24 cellular contexts compared by ENCODE assay signal in genomic region chr1:55957233-55957632, GRCh38.
"Had no signal": no experiment of that assay in that cellular context is flagged by ENCODE, and none has a peak within 500 bp of the region (broad histone marks: within the 10 kb centered on the region; RNA-seq: fewer than 3 reads in every experiment).

No MANE protein-coding gene starts in this region.

- H3K36me3 ChIP-seq: ascending aorta, Peyer's patch had no signal

- H3K9me3 ChIP-seq: ascending aorta, Peyer's patch had no signal

- H3K4me1 ChIP-seq: ascending aorta, body of pancreas, Peyer's patch had no signal

- H3K27me3 ChIP-seq: ascending aorta, body of pancreas, Peyer's patch had no signal

- H3K4me3 ChIP-seq: ascending aorta, body of pancreas, Peyer's patch had no signal

- H3K27ac ChIP-seq: ascending aorta, body of pancreas, Peyer's patch, RWPE1 had no signal

- DNase-seq: activated CD4-positive, alpha-beta T cell treated with anti-CD3 and anti-CD28 coated beads for 48 hours; activated CD4-positive, alpha-beta T cell treated with anti-CD3 and anti-CD28 coated beads, Interleukin-2, amount 50 U/mL, for 4 hours; activated CD8-positive, alpha-beta memory T cell treated with anti-CD3 and anti-CD28 coated beads, Interleukin-2, amount 10 ng/mL, durations not matched to agents 7 days and 5 days; activated effector memory CD4-positive, alpha-beta T cell treated with Interleukin-2 at 50 U/mL for 16 hours; activated naive CD4-positive, alpha-beta T cell; activated T-cell treated with anti-CD3 and anti-CD28 coated beads, Interleukin-2, amount 50 U/mL, for 24 hours; amniotic stem cell; body of pancreas; KBM-7; NCI-H1092; NCI-H1417; NCI-H1930; NCI-H2107; NCI-H2171 treated with DMSO at 0.1 percent for 48 hours; NCI-H226; NCI-H526; NCI-H774; NK-92 treated with Interleukin-12 subunit alpha and Interleukin-12 subunit beta, amount 100 ng/mL, for 24 hours; OCI-M1; Peyer's patch; SHP77 treated with DMSO at 0.1 percent for 48 hours had no signal

- ATAC-seq: activated CD4-positive, CD25-positive, alpha-beta regulatory T cell treated with anti-CD3 and anti-CD28 coated beads, Interleukin-2, amount 50 U/mL, for 24 hours; activated CD8-positive, alpha-beta memory T cell treated with anti-CD3 and anti-CD28 coated beads, Interleukin-2, amount 10 ng/mL, durations not matched to agents 7 days and 5 days; body of pancreas had no signal
